Comparison of ENCODE assay signal across 14 cellular contexts in the genomic region with DNA sequence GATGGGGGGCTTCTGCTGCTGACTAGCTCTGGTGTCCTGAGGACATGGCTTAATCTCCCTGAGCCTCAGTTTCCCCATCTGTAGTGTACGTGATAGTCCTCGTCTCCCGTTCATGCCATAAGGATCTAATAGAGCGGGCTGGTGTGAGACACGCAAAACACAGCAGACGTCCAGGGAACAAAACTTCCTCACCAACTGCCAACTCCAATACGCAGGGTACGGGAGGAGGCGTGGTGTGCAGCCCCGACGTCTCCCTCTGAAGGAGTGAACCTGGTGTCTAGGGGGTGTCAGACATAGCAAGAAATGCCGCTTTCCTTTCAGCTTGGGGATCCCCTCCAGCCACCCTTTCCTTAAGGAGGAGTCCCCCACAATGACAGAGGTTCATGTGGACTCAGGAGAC. TPM values are rescaled to one million over a fixed set of nuclear protein-coding genes. Genes with fewer than 3 reads are reported as not detected.
DNase-seq lines count a peak whose midpoint lies in the region; ATAC-seq and TF ChIP-seq lines count a peak whose summit lies in the region.
"Had no signal": no experiment of that assay in that cellular context is flagged by ENCODE, and none has a peak within 500 bp of the region (broad histone marks: within the 10 kb centered on the region; RNA-seq: fewer than 3 reads in every experiment).

No MANE protein-coding gene starts in this region.

- ATAC-seq in GM19328 (IDR thresholded peaks at IDR 0.05; ENCODE audit: unreplicated experiment): no peak

- H3K27ac ChIP-seq in breast epithelium (peak overlapping the region; percentile 58 to 75), hepatocyte (peak overlapping the region; percentile 45), tibial artery (peak overlapping the region; percentile 88 to 92), PC-9 (no peak overlapping the region), WERI-Rb-1 (no peak overlapping the region)

- peaks cover 8 to 32% of the 10 kb centered on the region in 2 donors for H3K4me1 ChIP-seq in breast epithelium
- peaks cover 38% of the 10 kb centered on the region for H3K4me1 ChIP-seq in hepatocyte (ENCODE audit: insufficient read depth)
- peaks cover 10 to 89% (median 66%) of the 10 kb centered on the region in 4 donors for H3K4me1 ChIP-seq in tibial artery
- H3K4me1 ChIP-seq in PC-9 (replicated peaks; ENCODE audit: insufficient read depth): peaks cover 53% of the 10 kb centered on the region

- H3K36me3 Mint-ChIP-seq in MCF 10A (ENCODE audit: insufficient read depth, unreplicated experiment): no peaks in the 10 kb centered on the region

- H3K4me1 Mint-ChIP-seq in MCF 10A (ENCODE audit: insufficient read depth, unreplicated experiment): peaks cover 17% of the 10 kb centered on the region

- H3F3A ChIP-seq in PC-9 (ENCODE audit: insufficient read depth, low read depth): peaks cover 22% of the 10 kb centered on the region

- H3K27me3 Mint-ChIP-seq in MCF 10A (ENCODE audit: insufficient read depth, unreplicated experiment): no peaks in the 10 kb centered on the region

- WGBS in hepatocyte (ENCODE audit: low lambda C conversion rate, missing lambda C conversion rate): 90% methylated on average over 12 of the region's 12 CpGs

- H4K20me1 ChIP-seq in hepatocyte (ENCODE audit: insufficient read depth, poor library complexity, severe bottlenecking) (peaks cover 36% of the 10 kb centered on the region), PC-9 (ENCODE audit: insufficient read depth) (no peaks in the 10 kb centered on the region)

- CTCF ChIA-PET in MCF 10A (lab: Yijun Ruan, JAX) (interaction anchor here (0.6 kb wide), 1 partner anchor 71 kb away, joined by 3 read pairs; no protein-coding TSS in a partner anchor), PC-9 (lab: Charles Lee) (interaction anchor here (0.6 kb wide), 1 partner anchor 115 kb away, joined by 3 read pairs; no protein-coding TSS in a partner anchor)

- H3K27me3 ChIP-seq in breast epithelium (no peaks in the 10 kb centered on the region), hepatocyte (no peaks in the 10 kb centered on the region), tibial artery (no peaks in the 10 kb centered on the region), PC-9 (ENCODE audit: insufficient read depth, low read depth) (no peaks in the 10 kb centered on the region), WERI-Rb-1 (ENCODE audit: insufficient read depth, low read depth, severe bottlenecking) (no peaks in the 10 kb centered on the region)

- no peak overlapping the region for H3K4me3 ChIP-seq in breast epithelium
- H3K4me3 ChIP-seq in hepatocyte: no peak overlapping the region
- H3K4me3 ChIP-seq in tibial artery: no peak overlapping the region
- H3K4me3 ChIP-seq in PC-9: no peak overlapping the region
- H3K4me3 ChIP-seq in WERI-Rb-1 (ENCODE audit: low read depth, low read length): no peak overlapping the region

- H3K9me2 ChIP-seq in hepatocyte (replicated peaks; ENCODE audit: insufficient read depth) (no peaks in the 10 kb centered on the region), PC-9 (ENCODE audit: insufficient read depth) (no peaks in the 10 kb centered on the region)

- H2AFZ ChIP-seq in hepatocyte: no peak overlapping the region
- H2AFZ ChIP-seq in PC-9: no peak overlapping the region

- no peak overlapping the region for H3K4me3 Mint-ChIP-seq in MCF 10A (ENCODE audit: unreplicated experiment)

- H3K9me3 Mint-ChIP-seq in MCF 10A (ENCODE audit: unreplicated experiment): peaks cover 15% of the 10 kb centered on the region

- TF ChIP-seq CTCF in breast epithelium (IDR thresholded peaks at IDR 0.05) (no peak), MCF 10A (IDR thresholded peaks at IDR 0.05; ENCODE audit: unreplicated experiment) (no peak), hepatocyte (IDR thresholded peaks at IDR 0.05; ENCODE audit: poor library complexity) (no peak), tibial artery (IDR thresholded peaks at IDR 0.05) (no peak), PC-9 (conservative IDR thresholded peaks at IDR 0.05) (no peak), WERI-Rb-1 (IDR thresholded peaks at IDR 0.05; ENCODE audit: low read depth, low read length) (no peak)

- POLR2A ChIA-PET in MCF 10A (lab: Yijun Ruan, JAX): interaction anchor here (0.6 kb wide), 1 partner anchor 92 kb away, joined by 4 read pairs; no protein-coding TSS in a partner anchor
- POLR2A ChIA-PET in PC-9 (lab: Charles Lee; ENCODE audit: unreplicated experiment): no interaction called here

- H3K9me3 ChIP-seq in breast epithelium (no peaks in the 10 kb centered on the region), hepatocyte (ENCODE audit: low read depth) (no peaks in the 10 kb centered on the region), tibial artery (peaks cover 0 to 7% (median 0%) of the 10 kb centered on the region in 3 donors), PC-9 (ENCODE audit: insufficient read depth, low read depth) (peaks cover 7% of the 10 kb centered on the region), WERI-Rb-1 (ENCODE audit: severe bottlenecking) (peaks cover 6% of the 10 kb centered on the region)

- intact Hi-C loops in breast epithelium (cut with DNase I; ENCODE audit: low total_unique reads): loop anchor here (5.0 kb wide), 1 partner anchor 350 kb away; no protein-coding TSS in a partner anchor
- intact Hi-C loops in MCF 10A (cut with micrococcal nuclease): no loop called here
- intact Hi-C loops in posterior vena cava (cut with DNase I): no loop called here
- intact Hi-C loops in tibial artery (cut with DNase I; ENCODE audit: low total_unique reads): no loop called here
- intact Hi-C loops in PC-9 (cut with micrococcal nuclease; ENCODE audit: unreplicated experiment): no loop called here

- TF ChIP-seq POLR2A in breast epithelium (IDR thresholded peaks at IDR 0.05): no peak

- BruUV-seq in MCF 10A (replicated peaks; lab: Mats Ljungman, UMichigan) (no TSS peak), PC-9 (replicated peaks; lab: Mats Ljungman, UMichigan) (no TSS peak)

- H3K79me2 ChIP-seq in hepatocyte (peaks cover 100% of the 10 kb centered on the region), PC-9 (ENCODE audit: low read depth) (0 out of 2 replicates have a peak, but pooled peaks cover 7% of the 10 kb centered on the region)

- no peaks in the 10 kb centered on the region for H3K36me3 ChIP-seq in breast epithelium
- no peaks in the 10 kb centered on the region for H3K36me3 ChIP-seq in hepatocyte (replicated peaks; ENCODE audit: insufficient read depth, low read depth)
- H3K36me3 ChIP-seq in tibial artery: peaks cover 0 to 4% (median 0%) of the 10 kb centered on the region in 3 donors
- H3K36me3 ChIP-seq in PC-9 (ENCODE audit: low read depth): no peaks in the 10 kb centered on the region; the same call in 1 of the 2 replicates
- peaks cover 18% of the 10 kb centered on the region for H3K36me3 ChIP-seq in WERI-Rb-1

- H3K4me2 ChIP-seq in hepatocyte (no peak overlapping the region), PC-9 (no peak overlapping the region)

- H3K27ac Mint-ChIP-seq in MCF 10A (ENCODE audit: low read depth, unreplicated experiment): no peak overlapping the region

- DNase-seq in breast epithelium (ENCODE audit: low spot score in 2 of 2) (no peak), MCF 10A (ENCODE audit: unreplicated experiment) (no peak), hepatocyte (ENCODE audit: low spot score) (no peak), posterior vena cava (ENCODE audit: low spot score) (peak; percentile 34), tibial artery (no peak), PC-9 (no peak), WERI-Rb-1 (no peak)
- DNase-seq: 8988T, C1 segment of cervical spinal cord, H7, MM.1S, NCI-H1105, NCI-H1694 treated with DMSO at 0.1 percent for 48 hours had no signal

RNA-seq across cellular contexts. Expression of gene SMAD6, which starts 55.0 kb away (rescaled TPM):
- total RNA-seq in breast epithelium: 10 to 100 TPM in 2 of 3 donors, 1 to 10 TPM in 1; 7.6 to 22.6 (median 13.4) TPM
- not detected in 2 replicates for total RNA-seq in MCF 10A (2022)
- total RNA-seq in hepatocyte: 26.4 and 35.4 TPM in 2 replicates
- polyA plus RNA-seq in hepatocyte: 24.2 and 26.6 TPM in 2 replicates
- total RNA-seq in posterior vena cava: 10 to 100 TPM; 17.4 to 18.4 TPM
- 7.1 and 10.6 TPM in 2 replicates for total RNA-seq in PC-9 (2021)

Comparison
In these comparisons a context has a peak if more than half of its experiments do, and no peak if none do; other contexts are left out.
1. H3K27ac ChIP-seq: peak in breast epithelium (2 of 2), hepatocyte (single experiment) and tibial artery (2 of 2); none in PC-9 (single experiment) and WERI-Rb-1 (single experiment).